12 cellular contexts compared by ENCODE assay signal in the genomic region with DNA sequence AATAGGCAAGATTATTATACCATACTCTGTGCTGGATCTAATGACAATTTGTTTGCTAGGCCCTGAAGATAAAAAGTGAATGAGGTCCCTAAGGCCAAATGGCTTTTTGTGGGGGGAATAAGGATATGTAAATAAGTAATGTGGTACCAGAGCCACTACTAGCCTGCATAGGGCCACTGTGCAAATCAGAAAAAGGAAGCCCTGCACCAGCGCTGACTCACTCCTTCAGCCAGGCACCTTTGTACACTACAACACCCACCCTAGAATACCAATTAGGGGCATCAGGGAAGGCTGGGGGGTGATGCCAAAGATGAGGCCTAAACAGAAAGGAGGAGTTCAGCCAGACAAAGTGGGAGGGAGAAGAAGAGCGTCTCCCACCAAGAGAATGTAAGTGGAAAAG.
A peak's percentile ranks its signal among the peaks of the same experiment; 100 is the strongest.
DNase-seq lines count a peak whose midpoint lies in the region; ATAC-seq and TF ChIP-seq lines count a peak whose summit lies in the region.
"Had no signal": no experiment of that assay in that cellular context is flagged by ENCODE, and none has a peak within 500 bp of the region (broad histone marks: within the 10 kb centered on the region; RNA-seq: fewer than 3 reads in every experiment).

No MANE protein-coding gene starts in this region.

- no peaks in the 10 kb centered on the region for H3K27me3 Mint-ChIP-seq in activated naive CD4-positive, alpha-beta T cell treated with anti-CD3 and anti-CD28 coated beads, Interleukin-2, amount 50 U/mL, for 24 hours
- H3K27me3 Mint-ChIP-seq in stimulated activated naive B cell treated with anti-CD40 and anti-IgM and Interleukin-4, amounts not matched to agents 10 μg/mL and 1 μg/mL and 100 μg/mL, for 72 hours = no peaks in the 10 kb centered on the region
- no peaks in the 10 kb centered on the region for H3K27me3 Mint-ChIP-seq in nephron progenitor cell (ENCODE audit: low read depth, poor library complexity)

- no peak overlapping the region for H3K4me3 ChIP-seq in Peyer's patch

- peaks cover 77% of the 10 kb centered on the region for H3K4me1 Mint-ChIP-seq in activated naive CD4-positive, alpha-beta T cell treated with anti-CD3 and anti-CD28 coated beads, Interleukin-2, amount 50 U/mL, for 24 hours
- H3K4me1 Mint-ChIP-seq in stimulated activated naive B cell treated with anti-CD40 and anti-IgM and Interleukin-4, amounts not matched to agents 10 μg/mL and 1 μg/mL and 100 μg/mL, for 72 hours = peaks cover 47 to 80% of the 10 kb centered on the region in 2 donors
- no peaks in the 10 kb centered on the region for H3K4me1 Mint-ChIP-seq in nephron progenitor cell

- H3K36me3 ChIP-seq in Peyer's patch = no peaks in the 10 kb centered on the region

- no peak for TF ChIP-seq CTCF in Peyer's patch (IDR thresholded peaks at IDR 0.05)
- TF ChIP-seq CTCF in nephron progenitor cell (IDR thresholded peaks at IDR 0.05) = no peak

- no peaks in the 10 kb centered on the region for H3K27me3 ChIP-seq in Peyer's patch

- H3K27ac ChIP-seq in Peyer's patch = peak overlapping the region in 1 of 4 donors; percentile 36

- H3K27ac Mint-ChIP-seq in activated naive CD4-positive, alpha-beta T cell treated with anti-CD3 and anti-CD28 coated beads, Interleukin-2, amount 50 U/mL, for 24 hours = peak overlapping the region; percentile 73
- H3K27ac Mint-ChIP-seq in stimulated activated naive B cell treated with anti-CD40 and anti-IgM and Interleukin-4, amounts not matched to agents 10 μg/mL and 1 μg/mL and 100 μg/mL, for 72 hours = peak overlapping the region; percentile 22
- H3K27ac Mint-ChIP-seq in nephron progenitor cell = no peak overlapping the region
- H3K27ac Mint-ChIP-seq: activated T-cell treated with anti-CD3 and anti-CD28 coated beads, Interleukin-2, amount 50 U/mL, for 72 hours had no signal

- H3K4me1 ChIP-seq in Peyer's patch = peaks cover 0 to 48% (median 9%) of the 10 kb centered on the region in 4 donors

- peak; percentile 41 for ATAC-seq in GM21619 (IDR thresholded peaks at IDR 0.05; ENCODE audit: unreplicated experiment)
- peak; percentile 63 to 66 for ATAC-seq in stimulated activated naive B cell treated with anti-CD40 and anti-IgM and Interleukin-4, amounts not matched to agents 10 μg/mL and 1 μg/mL and 100 μg/mL, for 72 hours (replicated peaks)
- ATAC-seq: activated T-cell treated with anti-CD3 and anti-CD28 coated beads, Interleukin-2, amount 50 U/mL, for 72 hours had no signal

- H3K9me3 ChIP-seq in Peyer's patch = no peaks in the 10 kb centered on the region

- TF ChIP-seq POLR2A in Peyer's patch (IDR thresholded peaks at IDR 0.05) = no peak

- H3K9me3 Mint-ChIP-seq in activated naive CD4-positive, alpha-beta T cell treated with anti-CD3 and anti-CD28 coated beads, Interleukin-2, amount 50 U/mL, for 24 hours = no peaks in the 10 kb centered on the region
- H3K9me3 Mint-ChIP-seq in stimulated activated naive B cell treated with anti-CD40 and anti-IgM and Interleukin-4, amounts not matched to agents 10 μg/mL and 1 μg/mL and 100 μg/mL, for 72 hours = peaks cover 9 to 11% of the 10 kb centered on the region in 2 donors
- H3K9me3 Mint-ChIP-seq in nephron progenitor cell = no peaks in the 10 kb centered on the region
- H3K9me3 Mint-ChIP-seq: activated T-cell treated with anti-CD3 and anti-CD28 coated beads, Interleukin-2, amount 50 U/mL, for 72 hours had no signal

- no peak for DNase-seq in activated naive CD4-positive, alpha-beta T cell treated with Interleukin-2 at 50 U/mL for 16 hours
- DNase-seq in Peyer's patch (peak in 2 of 3 donors; percentile 32 to 54), inferior parietal cortex (ENCODE audit: extremely low spot score) (no peak), nephron progenitor cell (no peak), HPDE6-E6E7 (ENCODE audit: extremely low spot score) (no peak)
- no peak for DNase-seq in stimulated activated naive B cell treated with anti-CD40 and anti-IgM and Interleukin-4, amounts not matched to agents 10 μg/mL and 1 μg/mL and 100 μg/mL, for 72 hours
- DNase-seq: activated T-cell treated with anti-CD3 and anti-CD28 coated beads, Interleukin-2, amount 50 U/mL, for 72 hours; cortex of kidney; NCI-H510A; T-helper 2 cell had no signal

- peak overlapping the region; percentile 8 for H3K4me3 Mint-ChIP-seq in activated naive CD4-positive, alpha-beta T cell treated with anti-CD3 and anti-CD28 coated beads, Interleukin-2, amount 50 U/mL, for 24 hours
- peak overlapping the region; percentile 14 to 37 for H3K4me3 Mint-ChIP-seq in stimulated activated naive B cell treated with anti-CD40 and anti-IgM and Interleukin-4, amounts not matched to agents 10 μg/mL and 1 μg/mL and 100 μg/mL, for 72 hours
- H3K4me3 Mint-ChIP-seq in nephron progenitor cell = no peak overlapping the region

- H3K36me3 Mint-ChIP-seq in activated naive CD4-positive, alpha-beta T cell treated with anti-CD3 and anti-CD28 coated beads, Interleukin-2, amount 50 U/mL, for 24 hours = peaks cover 16% of the 10 kb centered on the region
- peaks cover 25 to 28% of the 10 kb centered on the region in 2 donors for H3K36me3 Mint-ChIP-seq in stimulated activated naive B cell treated with anti-CD40 and anti-IgM and Interleukin-4, amounts not matched to agents 10 μg/mL and 1 μg/mL and 100 μg/mL, for 72 hours
- no peaks in the 10 kb centered on the region for H3K36me3 Mint-ChIP-seq in nephron progenitor cell (ENCODE audit: low read depth)

Comparison
In these comparisons a context has a peak if more than half of its experiments do, and no peak if none do; other contexts are left out.
1. DNase-seq: peak in Peyer's patch (2 of 3); none in activated naive CD4-positive, alpha-beta T cell treated with Interleukin-2 at 50 U/mL for 16 hours (single experiment), stimulated activated naive B cell treated with anti-CD40 and anti-IgM and Interleukin-4, amounts not matched to agents 10 μg/mL and 1 μg/mL and 100 μg/mL, for 72 hours (single experiment), inferior parietal cortex (single experiment), nephron progenitor cell (single experiment) and HPDE6-E6E7 (single experiment).